8 cellular contexts compared by ENCODE assay signal in the genomic region with DNA sequence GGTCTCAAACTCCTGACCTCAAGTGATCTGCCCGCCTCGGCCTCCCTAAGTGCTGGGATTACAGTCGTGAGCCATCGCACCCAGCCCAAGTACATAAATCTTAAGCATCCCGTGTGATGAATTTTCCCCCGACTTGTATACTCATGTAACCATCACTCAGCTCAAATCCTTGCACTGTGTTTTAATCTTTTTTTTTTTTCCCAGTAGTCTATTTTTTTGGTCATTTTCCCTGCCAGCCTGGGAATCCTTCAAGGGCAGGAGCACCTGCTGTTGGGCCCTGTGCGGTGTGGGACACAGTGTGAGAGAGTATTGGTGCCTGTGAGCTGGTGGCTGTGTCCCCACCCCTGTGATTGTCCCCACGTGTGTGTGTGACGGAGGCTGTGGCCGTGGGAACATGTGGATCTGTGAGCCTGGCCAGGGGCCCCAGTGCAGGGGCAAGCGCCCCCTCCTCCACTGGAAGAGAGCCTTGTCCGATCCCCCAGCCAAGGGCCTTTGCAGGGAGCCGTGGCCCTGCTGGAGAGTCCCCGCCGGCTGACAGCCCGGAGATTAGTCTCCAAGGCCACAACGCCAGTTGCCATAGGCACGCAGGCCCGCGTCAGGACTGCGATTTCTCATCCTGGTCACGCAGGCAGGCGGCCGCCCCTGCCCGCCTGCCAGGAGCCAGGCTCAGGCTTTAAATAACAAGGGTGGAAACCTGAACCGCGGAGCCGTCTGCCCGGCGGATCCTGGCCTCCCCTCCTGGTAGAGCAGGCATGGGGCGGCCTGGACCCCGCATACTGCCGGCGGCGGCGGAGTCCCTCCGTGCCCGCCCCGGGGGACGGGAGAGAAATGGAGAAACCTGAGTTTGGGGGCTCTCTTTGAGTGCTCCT. TPM values are rescaled to one million over a fixed set of nuclear protein-coding genes. Genes with fewer than 3 reads are reported as not detected.
DNase-seq lines count a peak whose midpoint lies in the region; ATAC-seq and TF ChIP-seq lines count a peak whose summit lies in the region.

No MANE protein-coding gene starts in this region.

- H3K27ac Mint-ChIP-seq in brain, result peak overlapping the region; percentile 96 to 99 (median 98)
- H3K27ac Mint-ChIP-seq in activated T-cell treated with anti-CD3 and anti-CD28 coated beads, Interleukin-2, amount 50 U/mL, for 72 hours, result no peak overlapping the region

- H3K27me3 Mint-ChIP-seq in brain, result no peaks in the 10 kb centered on the region
- peaks cover 14% of the 10 kb centered on the region for H3K27me3 Mint-ChIP-seq in activated T-cell treated with anti-CD3 and anti-CD28 coated beads, Interleukin-2, amount 50 U/mL, for 72 hours (ENCODE audit: low read depth)

- peak overlapping the region; percentile 62 to 83 (median 82) for H3K4me3 Mint-ChIP-seq in brain
- H3K4me3 Mint-ChIP-seq in activated T-cell treated with anti-CD3 and anti-CD28 coated beads, Interleukin-2, amount 50 U/mL, for 72 hours, result no peak overlapping the region

- DNase-seq in AG08396 (ENCODE audit: low spot score) (peak; percentile 85), MG63 (peak; percentile 90), iPS DF 4.7 (ENCODE audit: extremely low read depth, low spot score) (peak; percentile 19), renal cortical epithelial cell (ENCODE audit: low read depth) (peak; percentile 69)
- no peak for DNase-seq in activated T-cell treated with anti-CD3 and anti-CD28 coated beads, Interleukin-2, amount 50 U/mL, for 72 hours

- TF ChIP-seq CTCF in brain (conservative IDR thresholded peaks at IDR 0.05), result no peak

- peaks cover 92% of the 10 kb centered on the region for H3K4me1 Mint-ChIP-seq in brain
- peaks cover 5% of the 10 kb centered on the region for H3K4me1 Mint-ChIP-seq in activated T-cell treated with anti-CD3 and anti-CD28 coated beads, Interleukin-2, amount 50 U/mL, for 72 hours (ENCODE audit: low read depth)

- no peaks in the 10 kb centered on the region for H3K9me3 ChIP-seq in MG63

- H3K27me3 ChIP-seq in MG63, result no peaks in the 10 kb centered on the region

- H3K36me3 ChIP-seq in MG63, result peaks cover 6% of the 10 kb centered on the region; the same call in 1 of the 2 replicates

- H3K9me3 Mint-ChIP-seq in brain, result no peaks in the 10 kb centered on the region
- H3K9me3 Mint-ChIP-seq in activated T-cell treated with anti-CD3 and anti-CD28 coated beads, Interleukin-2, amount 50 U/mL, for 72 hours, result no peaks in the 10 kb centered on the region

- peak overlapping the region; percentile 45 for H3K4me3 ChIP-seq in MG63

- no peak for ATAC-seq in activated T-cell treated with anti-CD3 and anti-CD28 coated beads, Interleukin-2, amount 50 U/mL, for 72 hours (replicated peaks in 1 of 2)
- no peak for ATAC-seq in HG02852 (IDR thresholded peaks at IDR 0.05; ENCODE audit: unreplicated experiment)
- ATAC-seq in GM18519 (IDR thresholded peaks at IDR 0.05; ENCODE audit: low FRiP score, unreplicated experiment), result no peak

- H3K36me3 Mint-ChIP-seq in brain, result no peaks in the 10 kb centered on the region
- no peaks in the 10 kb centered on the region for H3K36me3 Mint-ChIP-seq in activated T-cell treated with anti-CD3 and anti-CD28 coated beads, Interleukin-2, amount 50 U/mL, for 72 hours (ENCODE audit: insufficient read depth in 2 of 2)

RNA-seq across cellular contexts. Expression of a gene that starts 26.5 kb away (rescaled TPM):
- total RNA-seq in MG63 (2014; rRNA removed; shearing (Covaris generic); ENCODE audit: low replicate concordance), result 9.9 and 12.5 TPM in 2 replicates
- polyA plus RNA-seq in brain (ENCODE audit: insufficient read depth, low read depth, low replicate concordance), result 33.6 TPM
- total RNA-seq in renal cortical epithelial cell, result 27.3 and 52.2 TPM in 2 replicates
- 1 to 10 TPM; 3.1 to 4.6 TPM for total RNA-seq in activated T-cell treated with anti-CD3 and anti-CD28 coated beads, Interleukin-2, amount 50 U/mL, for 72 hours

Comparison
In these comparisons a context has a peak if more than half of its experiments do, and no peak if none do; other contexts are left out.
1. DNase-seq: peak in AG08396 (single experiment), MG63 (single experiment), iPS DF 4.7 (single experiment) and renal cortical epithelial cell (single experiment); none in activated T-cell treated with anti-CD3 and anti-CD28 coated beads, Interleukin-2, amount 50 U/mL, for 72 hours (0 of 2).
2. H3K4me3 Mint-ChIP-seq: peak in brain (5 of 5); none in activated T-cell treated with anti-CD3 and anti-CD28 coated beads, Interleukin-2, amount 50 U/mL, for 72 hours (0 of 2).